ENCODE assay signal across 18 cellular contexts in the genomic region with DNA sequence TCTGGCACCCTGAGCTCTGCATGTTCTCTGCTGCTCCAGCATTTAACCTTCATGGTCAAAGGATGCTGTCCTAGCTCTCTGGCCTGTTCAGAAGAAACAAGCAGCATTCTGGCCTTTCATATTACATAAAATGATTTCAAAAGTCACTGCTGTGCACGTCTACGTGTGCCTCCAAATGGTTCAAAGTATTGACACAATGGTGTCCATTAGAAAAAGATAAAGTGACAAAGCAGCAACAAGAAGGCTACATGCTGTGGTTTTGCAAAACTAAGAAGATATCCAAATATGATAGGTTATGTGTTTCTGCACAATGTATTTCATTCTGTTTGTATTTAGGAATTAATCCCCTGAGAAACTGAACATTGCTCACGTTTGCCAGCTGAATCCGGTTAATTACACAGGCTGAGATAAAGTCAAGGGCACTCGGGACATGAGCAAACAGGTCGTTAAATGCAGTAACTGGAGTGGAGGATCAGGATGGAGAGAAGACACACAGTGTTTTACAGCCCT.
DNase-seq lines count a peak whose midpoint lies in the region; ATAC-seq and TF ChIP-seq lines count a peak whose summit lies in the region.
"Had no signal": no experiment of that assay in that cellular context is flagged by ENCODE, and none has a peak within 500 bp of the region (broad histone marks: within the 10 kb centered on the region; RNA-seq: fewer than 3 reads in every experiment).

No MANE protein-coding gene starts in this region.

- no peaks in the 10 kb centered on the region for H3K36me3 ChIP-seq in WERI-Rb-1
- H3K36me3 ChIP-seq: gastrocnemius medialis had no signal

- no peak for ATAC-seq in sciatic nerve
- ATAC-seq: activated naive CD4-positive, alpha-beta T cell treated with anti-CD3 and anti-CD28 coated beads, Interleukin-2, amount 50 U/mL, for 72 hours; activated T-cell treated with anti-CD3 and anti-CD28 coated beads, Interleukin-2, amount 50 U/mL, for 4 hours; gastrocnemius medialis; psoas muscle had no signal

- H3K27me3 ChIP-seq in WERI-Rb-1 (ENCODE audit: insufficient read depth, low read depth, severe bottlenecking), result no peaks in the 10 kb centered on the region
- H3K27me3 ChIP-seq: gastrocnemius medialis had no signal

- DNase-seq in G401 (ENCODE audit: low spot score) (peak; percentile 46), NCI-H345 (lab: John Stamatoyannopoulos, UW) (peak; percentile 78), WERI-Rb-1 (peak; percentile 13), globus pallidus (ENCODE audit: low spot score) (no peak), sciatic nerve (ENCODE audit: low spot score) (no peak)
- no peak for DNase-seq in T-helper 2 cell treated with Interferon-gamma antibody and Interleukin-4, amounts not matched to agents 5 μg/mL and 100 μg/mL, for 36 hours (ENCODE audit: low spot score)
- no peak for DNase-seq in activated CD4-positive, alpha-beta T cell treated with anti-CD3 and anti-CD28 coated beads, Interleukin-2, amount 50 U/mL, for 4 hours
- DNase-seq: activated CD4-positive, alpha-beta T cell treated with anti-CD3 and anti-CD28 coated beads, Interleukin-2, amount 50 U/mL, for 48 hours; activated T-cell treated with anti-CD3 and anti-CD28 coated beads, Interleukin-2, amount 50 U/mL, for 4 hours; gastrocnemius medialis; Kasumi-1; NCI-H2171 treated with DMSO at 0.1 percent for 48 hours; PC-9; psoas muscle; stimulated activated CD4-positive, alpha-beta T cell treated with anti-CD3 and anti-CD28 coated beads, Interleukin-15, amount 100 ng/mL, for 24 hours had no signal

- H3K9me3 ChIP-seq in WERI-Rb-1 (ENCODE audit: severe bottlenecking), result no peaks in the 10 kb centered on the region
- H3K9me3 ChIP-seq: gastrocnemius medialis, psoas muscle had no signal

- H3K4me1 Mint-ChIP-seq in T-helper 2 cell treated with Interferon-gamma antibody and Interleukin-4, amounts not matched to agents 5 μg/mL and 100 μg/mL, for 36 hours (ENCODE audit: low read depth), result no peaks in the 10 kb centered on the region

- no peak overlapping the region for H3K4me3 ChIP-seq in WERI-Rb-1 (ENCODE audit: low read depth, low read length)
- H3K4me3 ChIP-seq: gastrocnemius medialis, PC-9, psoas muscle had no signal

- in situ Hi-C loops in G401 (cut with HindIII; ENCODE audit: low sequenced_read_pairs), result no loop called here

- H3K36me3 Mint-ChIP-seq in T-helper 2 cell treated with Interferon-gamma antibody and Interleukin-4, amounts not matched to agents 5 μg/mL and 100 μg/mL, for 36 hours (ENCODE audit: low read depth), result no peaks in the 10 kb centered on the region
- H3K36me3 Mint-ChIP-seq: activated naive CD4-positive, alpha-beta T cell treated with anti-CD3 and anti-CD28 coated beads, Interleukin-2, amount 50 U/mL, for 72 hours had no signal

- intact Hi-C loops in sciatic nerve (cut with DNase I), result no loop called here

- no peaks in the 10 kb centered on the region for H3K9me3 Mint-ChIP-seq in T-helper 2 cell treated with Interferon-gamma antibody and Interleukin-4, amounts not matched to agents 5 μg/mL and 100 μg/mL, for 36 hours
- H3K9me3 Mint-ChIP-seq: activated naive CD4-positive, alpha-beta T cell treated with anti-CD3 and anti-CD28 coated beads, Interleukin-2, amount 50 U/mL, for 72 hours; activated T-cell treated with anti-CD3 and anti-CD28 coated beads, Interleukin-2, amount 50 U/mL, for 4 hours had no signal

- H3K27ac Mint-ChIP-seq in T-helper 2 cell treated with Interferon-gamma antibody and Interleukin-4, amounts not matched to agents 5 μg/mL and 100 μg/mL, for 36 hours, result no peak overlapping the region
- H3K27ac Mint-ChIP-seq: activated naive CD4-positive, alpha-beta T cell treated with anti-CD3 and anti-CD28 coated beads, Interleukin-2, amount 50 U/mL, for 72 hours had no signal

- H3K4me3 Mint-ChIP-seq in T-helper 2 cell treated with Interferon-gamma antibody and Interleukin-4, amounts not matched to agents 5 μg/mL and 100 μg/mL, for 36 hours, result no peak overlapping the region
- H3K4me3 Mint-ChIP-seq: activated T-cell treated with anti-CD3 and anti-CD28 coated beads, Interleukin-2, amount 50 U/mL, for 4 hours had no signal

- no peak for TF ChIP-seq CTCF in C4-2B (conservative IDR thresholded peaks at IDR 0.05)
- no peak for TF ChIP-seq CTCF in WERI-Rb-1 (IDR thresholded peaks at IDR 0.05; ENCODE audit: low read depth, low read length)

- H3K27ac ChIP-seq in C4-2B, result peak overlapping the region; percentile 48; the same call in 1 of the 2 replicates
- H3K27ac ChIP-seq in WERI-Rb-1, result peak overlapping the region; percentile 43
- H3K27ac ChIP-seq: epithelial cell of prostate, gastrocnemius medialis, PC-9, psoas muscle had no signal

- H3K27me3 Mint-ChIP-seq in T-helper 2 cell treated with Interferon-gamma antibody and Interleukin-4, amounts not matched to agents 5 μg/mL and 100 μg/mL, for 36 hours (ENCODE audit: low read depth), result peaks cover 12% of the 10 kb centered on the region

Comparison
In these comparisons a context has a peak if more than half of its experiments do, and no peak if none do; other contexts are left out.
1. DNase-seq: peak in G401 (single experiment), NCI-H345 (single experiment) and WERI-Rb-1 (single experiment); none in T-helper 2 cell treated with Interferon-gamma antibody and Interleukin-4, amounts not matched to agents 5 μg/mL and 100 μg/mL, for 36 hours (single experiment), activated CD4-positive, alpha-beta T cell treated with anti-CD3 and anti-CD28 coated beads, Interleukin-2, amount 50 U/mL, for 4 hours (0 of 2), globus pallidus (single experiment) and sciatic nerve (single experiment).